Comparison of ENCODE assay signal across 24 cellular contexts in genomic region chr7:116251675-116252074, GRCh38.
"Had no signal": no experiment of that assay in that cellular context is flagged by ENCODE, and none has a peak within 500 bp of the region (broad histone marks: within the 10 kb centered on the region; RNA-seq: fewer than 3 reads in every experiment).

No MANE protein-coding gene starts in this region.

- H3K27me3 Mint-ChIP-seq: activated B cell treated with CpG ODN at 0.5 μM for 24 hours; activated CD4-positive, alpha-beta T cell treated with anti-CD3 and anti-CD28 coated beads for 36 hours; activated naive CD4-positive, alpha-beta T cell treated with anti-CD3 and anti-CD28 coated beads, Interleukin-2, amount 10 ng/mL, durations not matched to agents 7 days and 5 days; brain had no signal

- FAIRE-seq: endothelial cell of umbilical vein had no signal

- H3K27me3 ChIP-seq: upper lobe of left lung had no signal

- DNase-seq: activated B cell treated with CpG ODN at 0.5 μM for 24 hours; activated CD4-positive, alpha-beta T cell treated with anti-CD3 and anti-CD28 coated beads for 36 hours; activated CD4-positive, alpha-beta T cell treated with anti-CD3 and anti-CD28 coated beads, Interleukin-2, amount 50 U/mL, for 48 hours; activated effector memory CD4-positive, alpha-beta T cell treated with anti-CD3 and anti-CD28 coated beads, Interleukin-2, amount 50 U/mL, for 16 hours; activated naive CD4-positive, alpha-beta T cell treated with anti-CD3 and anti-CD28 coated beads, Interleukin-2, amount 10 ng/mL, durations not matched to agents 7 days and 5 days; anterior cingulate cortex; dermis blood vessel endothelial cell; effector CD8-positive, alpha-beta T cell; foreskin melanocyte; nephron progenitor cell; stimulated activated CD4-positive, alpha-beta T cell treated with anti-CD3 and anti-CD28 coated beads, Interleukin-15, amount 100 ng/mL, for 24 hours; stimulated activated CD4-positive, alpha-beta T cell treated with anti-CD3 and anti-CD28 coated beads, Interleukin-2, amount 100 ng/mL, for 48 hours; stimulated activated CD8-positive, alpha-beta memory T cell treated with anti-CD3 and anti-CD28 coated beads, Interleukin-4, amount 100 ng/mL, for 48 hours; stimulated activated naive CD4-positive, alpha-beta T cell; upper lobe of left lung had no signal

- H3K4me3 ChIP-seq: lung, smooth muscle cell, upper lobe of left lung had no signal

- H3K4me1 ChIP-seq: upper lobe of left lung had no signal

- H3K4me1 Mint-ChIP-seq: activated B cell treated with CpG ODN at 0.5 μM for 24 hours, brain, mesothelial cell of epicardium, nephron progenitor cell had no signal

- ATAC-seq: activated CD4-positive, alpha-beta T cell treated with anti-CD3 and anti-CD28 coated beads for 36 hours; esophagus mucosa; left lobe of liver; sciatic nerve had no signal

- H3K9me3 ChIP-seq: upper lobe of left lung had no signal

- H3K4me3 Mint-ChIP-seq: activated B cell treated with CpG ODN at 0.5 μM for 24 hours; activated CD4-positive, alpha-beta T cell treated with anti-CD3 and anti-CD28 coated beads for 36 hours; activated naive CD4-positive, alpha-beta T cell treated with anti-CD3 and anti-CD28 coated beads, Interleukin-2, amount 10 ng/mL, durations not matched to agents 7 days and 5 days; brain; mesothelial cell of epicardium; nephron progenitor cell; T-helper 1 cell treated with Interleukin-12 subunit alpha and Interleukin-12 subunit beta and Interleukin-4 antibody, amounts not matched to agents 30 μg/mL and 1 μg/mL, for 36 hours had no signal

- H3K9me3 Mint-ChIP-seq: activated B cell treated with CpG ODN at 0.5 μM for 24 hours; activated naive CD4-positive, alpha-beta T cell treated with anti-CD3 and anti-CD28 coated beads, Interleukin-2, amount 10 ng/mL, durations not matched to agents 7 days and 5 days; T-helper 1 cell treated with Interleukin-12 subunit alpha and Interleukin-12 subunit beta and Interleukin-4 antibody, amounts not matched to agents 30 μg/mL and 1 μg/mL, for 36 hours had no signal

- H3K27ac ChIP-seq: upper lobe of left lung had no signal

- H3K27ac Mint-ChIP-seq: activated B cell treated with CpG ODN at 0.5 μM for 24 hours; activated CD4-positive, alpha-beta T cell treated with anti-CD3 and anti-CD28 coated beads for 36 hours; activated naive CD4-positive, alpha-beta T cell treated with anti-CD3 and anti-CD28 coated beads, Interleukin-2, amount 10 ng/mL, durations not matched to agents 7 days and 5 days; brain; mesothelial cell of epicardium; nephron progenitor cell; T-helper 1 cell treated with Interleukin-12 subunit alpha and Interleukin-12 subunit beta and Interleukin-4 antibody, amounts not matched to agents 30 μg/mL and 1 μg/mL, for 36 hours had no signal
